In the genomic region with DNA sequence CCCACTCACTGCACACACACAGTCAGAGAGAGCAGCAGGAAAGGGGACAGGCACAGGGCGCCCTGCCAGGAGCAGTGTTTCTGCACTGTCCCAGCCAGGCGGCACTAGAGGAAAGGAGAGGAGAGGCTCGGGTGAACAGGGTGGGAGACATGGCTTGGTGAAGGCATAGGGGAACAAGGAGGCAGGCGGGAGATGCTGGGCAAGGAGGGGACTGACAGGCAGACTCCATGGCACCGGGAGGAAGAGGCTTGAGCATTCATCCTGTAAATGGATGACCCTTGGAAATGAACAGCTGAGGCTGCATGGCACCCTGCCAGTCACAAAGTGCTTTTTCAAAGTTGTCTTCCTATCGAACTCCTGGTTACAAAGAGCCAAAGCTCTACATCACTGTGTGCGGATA, we compare ENCODE assay signal across 10 cellular contexts. TPM values are rescaled to one million over a fixed set of nuclear protein-coding genes. Genes with fewer than 3 reads are reported as not detected.
DNase-seq lines count a peak whose midpoint lies in the region; ATAC-seq and TF ChIP-seq lines count a peak whose summit lies in the region.
"Had no signal": no experiment of that assay in that cellular context is flagged by ENCODE, and none has a peak within 500 bp of the region (broad histone marks: within the 10 kb centered on the region; RNA-seq: fewer than 3 reads in every experiment).

No MANE protein-coding gene starts in this region.

- no peak overlapping the region for H3K4ac ChIP-seq in H9 (ENCODE audit: low read depth, low read length)

- no peak for TF ChIP-seq CTCF in H9 (conservative IDR thresholded peaks at IDR 0.05)
- peak in 4 of 6 experiments; percentile 10 to 37 (median 28) for TF ChIP-seq CTCF in adrenal gland (IDR thresholded peaks at IDR 0.05)
- TF ChIP-seq CTCF in nephron (IDR thresholded peaks at IDR 0.05; ENCODE audit: unreplicated experiment in 3 of 3) = no peak
- TF ChIP-seq CTCF in omental fat pad (IDR thresholded peaks at IDR 0.05) = no peak

- H3K27me3 Mint-ChIP-seq in H9 (ENCODE audit: low read depth) (no peaks in the 10 kb centered on the region), nephron (ENCODE audit: low read depth) (no peaks in the 10 kb centered on the region)
- no peaks in the 10 kb centered on the region for H3K27me3 Mint-ChIP-seq in activated CD8-positive, alpha-beta T cell treated with anti-CD3 and anti-CD28 coated beads, Interleukin-2, amount 10 ng/mL, durations not matched to agents 7 days and 5 days (ENCODE audit: low read depth)

- H4K5ac ChIP-seq in H9 (ENCODE audit: insufficient read length, low read depth, low read length) = no peak overlapping the region

- H2AFZ ChIP-seq in H9 (ENCODE audit: low read length) = no peak overlapping the region

- no peak for TF ChIP-seq POLR2A in adrenal gland (IDR thresholded peaks at IDR 0.05)

- H3K27ac ChIP-seq in H9 (ENCODE audit: insufficient read length, low read depth, low read length) (no peak overlapping the region), adrenal gland (peak overlapping the region in 3 of 5 donors; percentile 7 to 72 (median 7))

- no peak overlapping the region for H3K4me3 ChIP-seq in adrenal gland

- no peak overlapping the region for H2AK5ac ChIP-seq in H9 (ENCODE audit: insufficient read length, low read length)

- DNase-seq in H9 (no peak), adrenal gland (peak in 5 of 7 donors; percentile 48 to 81 (median 71)), omental fat pad (ENCODE audit: low spot score) (no peak), iPS-NIHi7 (ENCODE audit: extremely low spot score) (no peak)
- DNase-seq in activated CD8-positive, alpha-beta T cell treated with anti-CD3 and anti-CD28 coated beads, Interleukin-2, amount 10 ng/mL, durations not matched to agents 7 days and 5 days = no peak
- DNase-seq: activated effector memory CD4-positive, alpha-beta T cell treated with anti-CD3 and anti-CD28 coated beads, Interleukin-2, amount 50 U/mL, for 16 hours; NCI-H1694; stimulated activated CD4-positive, alpha-beta T cell treated with anti-CD3 and anti-CD28 coated beads, Interleukin-2, amount 100 ng/mL, for 48 hours; SW 1271 had no signal

- no peaks in the 10 kb centered on the region for H3K9me3 ChIP-seq in H9 (ENCODE audit: control insufficient read depth, low read depth, low read length)
- H3K9me3 ChIP-seq in adrenal gland (replicated peaks in 1 of 3) = no peaks in the 10 kb centered on the region

- no peak overlapping the region for H3K4me2 ChIP-seq in H9 (ENCODE audit: insufficient read depth, insufficient read length, low read length)

- no peak overlapping the region for H3K23ac ChIP-seq in H9 (ENCODE audit: insufficient read length, low read depth, low read length)

- H2BK5ac ChIP-seq in H9 (ENCODE audit: insufficient read length, low read length) = no peak overlapping the region

- H2BK15ac ChIP-seq in H9 (ENCODE audit: low read depth, low read length) = no peak overlapping the region

- POLR2A ChIA-PET in activated CD8-positive, alpha-beta T cell treated with anti-CD3 and anti-CD28 coated beads, Interleukin-2, amount 10 ng/mL, durations not matched to agents 7 days and 5 days (lab: Charles Lee) = no interaction called here

- H3K9me3 Mint-ChIP-seq in H9 (no peaks in the 10 kb centered on the region), nephron (no peaks in the 10 kb centered on the region)
- H3K9me3 Mint-ChIP-seq in activated CD8-positive, alpha-beta T cell treated with anti-CD3 and anti-CD28 coated beads, Interleukin-2, amount 10 ng/mL, durations not matched to agents 7 days and 5 days (ENCODE audit: insufficient read depth) = no peaks in the 10 kb centered on the region

- CTCF ChIA-PET in activated CD8-positive, alpha-beta T cell treated with anti-CD3 and anti-CD28 coated beads, Interleukin-2, amount 10 ng/mL, durations not matched to agents 7 days and 5 days (lab: Charles Lee) = no interaction called here

- no peak overlapping the region for H3K9ac ChIP-seq in H9 (ENCODE audit: extremely low read depth, insufficient read length, low read length)

- H3K36me3 ChIP-seq in adrenal gland (replicated peaks in 1 of 2) = no peaks in the 10 kb centered on the region

- H3K56ac ChIP-seq in H9 (ENCODE audit: insufficient read length, low read depth, low read length) = no peak overlapping the region

- H3K4me1 ChIP-seq in H9 (ENCODE audit: insufficient read depth, low read length) (no peaks in the 10 kb centered on the region), adrenal gland (replicated peaks in 1 of 2) (peaks cover 19 to 42% of the 10 kb centered on the region in 2 donors)

- no peak for ATAC-seq in omental fat pad (ENCODE audit: low FRiP score)
- no peak for ATAC-seq in activated CD8-positive, alpha-beta T cell treated with anti-CD3 and anti-CD28 coated beads, Interleukin-2, amount 10 ng/mL, durations not matched to agents 7 days and 5 days

- WGBS in H9 (ENCODE audit: extremely low coverage, insufficient read length, low lambda C conversion rate) = no CpG with 5 or more reads among the region's 7 CpGs
- WGBS in adrenal gland, 4 donors = 39 to 58% (median 48%) methylated on average over 7 of the region's 7 CpGs

- intact Hi-C loops in adrenal gland (cut with DNase I) = no loop called here

- peaks cover 6% of the 10 kb centered on the region for H3K79me1 ChIP-seq in H9 (ENCODE audit: insufficient read depth, low read depth, low read length, poor library complexity, severe bottlenecking)

- no peak overlapping the region for H2BK20ac ChIP-seq in H9 (ENCODE audit: low read depth, low read length, poor library complexity, severe bottlenecking)

- H3K18ac ChIP-seq in H9 (ENCODE audit: insufficient read length, low read depth, low read length) = no peak overlapping the region

- H3K36me3 Mint-ChIP-seq in H9 (ENCODE audit: insufficient read depth in 1 of 3, low read depth in 3 of 3) (no peaks in the 10 kb centered on the region), nephron (ENCODE audit: low read depth) (no peaks in the 10 kb centered on the region)
- H3K36me3 Mint-ChIP-seq in activated CD8-positive, alpha-beta T cell treated with anti-CD3 and anti-CD28 coated beads, Interleukin-2, amount 10 ng/mL, durations not matched to agents 7 days and 5 days (ENCODE audit: low read depth) = peaks cover 6% of the 10 kb centered on the region

- no peak overlapping the region for H2BK12ac ChIP-seq in H9 (ENCODE audit: insufficient read length, low read depth, low read length)

- no peak overlapping the region for H4K91ac ChIP-seq in H9 (ENCODE audit: insufficient read length, low read depth, low read length)

- H4K20me1 ChIP-seq in H9 (ENCODE audit: control insufficient read depth, insufficient read depth, insufficient read length) = no peaks in the 10 kb centered on the region

- no peaks in the 10 kb centered on the region for H3K27me3 ChIP-seq in H9 (ENCODE audit: insufficient read depth, low read length)
- H3K27me3 ChIP-seq in adrenal gland = no peaks in the 10 kb centered on the region

- H3K4me3 Mint-ChIP-seq in H9 = no peak overlapping the region; a peak in 1 of 5 replicates
- H3K4me3 Mint-ChIP-seq in nephron = no peak overlapping the region
- no peak overlapping the region for H3K4me3 Mint-ChIP-seq in activated CD8-positive, alpha-beta T cell treated with anti-CD3 and anti-CD28 coated beads, Interleukin-2, amount 10 ng/mL, durations not matched to agents 7 days and 5 days

- no peak overlapping the region for H3T11ph ChIP-seq in H9 (ENCODE audit: low read length)

- no peaks in the 10 kb centered on the region for H3K23me2 ChIP-seq in H9 (ENCODE audit: insufficient read length, low read depth, low read length, poor library complexity, severe bottlenecking)

- no peak overlapping the region for H2BK120ac ChIP-seq in H9 (ENCODE audit: low read depth, low read length, poor library complexity, severe bottlenecking)

- peaks cover 9% of the 10 kb centered on the region; the same call in 1 of the 2 replicates for H3K79me2 ChIP-seq in H9 (ENCODE audit: insufficient read depth, low read length)

- H3K14ac ChIP-seq in H9 (ENCODE audit: insufficient read depth, low read length) = 0 out of 2 replicates have a peak overlapping the region, but pooled peaks have one; percentile 13

- H3K4me1 Mint-ChIP-seq in H9 = peaks cover 0 to 6% of the 10 kb centered on the region in 2 experiments; a peak in 2 of 4 replicates
- H3K4me1 Mint-ChIP-seq in nephron = peaks cover 41% of the 10 kb centered on the region
- peaks cover 29% of the 10 kb centered on the region for H3K4me1 Mint-ChIP-seq in activated CD8-positive, alpha-beta T cell treated with anti-CD3 and anti-CD28 coated beads, Interleukin-2, amount 10 ng/mL, durations not matched to agents 7 days and 5 days (ENCODE audit: low read depth)

- H3K27ac Mint-ChIP-seq in H9 (peak overlapping the region; percentile 63 to 89 (median 87)), nephron (peak overlapping the region in 2 of 3 experiments; percentile 21 to 23)
- no peak overlapping the region for H3K27ac Mint-ChIP-seq in activated CD8-positive, alpha-beta T cell treated with anti-CD3 and anti-CD28 coated beads, Interleukin-2, amount 10 ng/mL, durations not matched to agents 7 days and 5 days

- H4K8ac ChIP-seq in H9 (replicated peaks; ENCODE audit: insufficient read length, low read depth, low read length) = no peak overlapping the region

RNA-seq across cellular contexts. Expression of gene MED26, which starts 22.5 kb away (rescaled TPM):
- total RNA-seq in H9 (2021) (11.4 and 13.0 TPM in 2 replicates), adrenal gland (10 to 100 TPM in 3 of 8 donors, 1 to 10 TPM in 5; 8.1 to 17.3 (median 9.6) TPM), omental fat pad (10 to 100 TPM in 1 of 4 donors, 1 to 10 TPM in 3; 7.2 to 15.5 (median 8.2) TPM)
- polyA plus RNA-seq in adrenal gland = 1 to 10 TPM; 4.6 to 6.9 (median 6.4) TPM
- total RNA-seq in activated CD8-positive, alpha-beta T cell treated with anti-CD3 and anti-CD28 coated beads, Interleukin-2, amount 10 ng/mL, durations not matched to agents 7 days and 5 days = 10 to 100 TPM; 17.2 to 17.4 TPM

RNA-seq across cellular contexts. Expression of gene SLC35E1, which starts 33.3 kb away (rescaled TPM):
- total RNA-seq in H9 (2021) (34.0 and 35.8 TPM in 2 replicates), adrenal gland (10 to 100 TPM; 22.6 to 49.8 (median 40.2) TPM), omental fat pad (10 to 100 TPM; 22.9 to 46.3 (median 36.1) TPM)
- polyA plus RNA-seq in adrenal gland = 10 to 100 TPM; 22.0 to 43.1 (median 26.8) TPM
- total RNA-seq in activated CD8-positive, alpha-beta T cell treated with anti-CD3 and anti-CD28 coated beads, Interleukin-2, amount 10 ng/mL, durations not matched to agents 7 days and 5 days = 10 to 100 TPM; 55.6 to 61.9 TPM

RNA-seq across cellular contexts. Expression of gene SMIM7, which starts 54.4 kb away (rescaled TPM):
- total RNA-seq in H9 (2021) (74.2 and 77.6 TPM in 2 replicates), adrenal gland (100 to 1,000 TPM in 2 of 8 donors, 10 to 100 TPM in 6; 76.0 to 136 (median 90.6) TPM), omental fat pad (100 to 1,000 TPM in 3 of 4 donors, 10 to 100 TPM in 1; 86.8 to 128 (median 123) TPM)
- polyA plus RNA-seq in adrenal gland = 100 to 1,000 TPM in 1 of 3 donors, 10 to 100 TPM in 2; 82.9 to 102 (median 87.3) TPM
- total RNA-seq in activated CD8-positive, alpha-beta T cell treated with anti-CD3 and anti-CD28 coated beads, Interleukin-2, amount 10 ng/mL, durations not matched to agents 7 days and 5 days = 10 to 100 TPM; 51.5 to 53.5 TPM

RNA-seq across cellular contexts. Expression of gene TMEM38A, which starts 55.4 kb away (rescaled TPM):
- total RNA-seq in H9 (2021) (7.4 and 8.3 TPM in 2 replicates), adrenal gland (10 to 100 TPM in 1 of 8 donors, 1 to 10 TPM in 7; 5.0 to 10.4 (median 6.7) TPM), omental fat pad (1 to 10 TPM; 1.4 to 7.6 (median 1.9) TPM)
- polyA plus RNA-seq in adrenal gland = 1 to 10 TPM; 2.2 to 4.1 (median 3.3) TPM
- under 1 TPM; 0.60 to 0.87 TPM for total RNA-seq in activated CD8-positive, alpha-beta T cell treated with anti-CD3 and anti-CD28 coated beads, Interleukin-2, amount 10 ng/mL, durations not matched to agents 7 days and 5 days

Comparison
In these comparisons a context has a peak if more than half of its experiments do, and no peak if none do; other contexts are left out.
1. DNase-seq: peak in adrenal gland (5 of 7); none in H9 (single experiment), omental fat pad (single experiment), iPS-NIHi7 (single experiment) and activated CD8-positive, alpha-beta T cell treated with anti-CD3 and anti-CD28 coated beads, Interleukin-2, amount 10 ng/mL, durations not matched to agents 7 days and 5 days (single experiment).
2. CTCF ChIP-seq: peak in adrenal gland (4 of 6); none in H9 (single experiment), nephron (0 of 3) and omental fat pad (0 of 3).